1 cellular context compared by ENCODE assay signal in the genomic region with DNA sequence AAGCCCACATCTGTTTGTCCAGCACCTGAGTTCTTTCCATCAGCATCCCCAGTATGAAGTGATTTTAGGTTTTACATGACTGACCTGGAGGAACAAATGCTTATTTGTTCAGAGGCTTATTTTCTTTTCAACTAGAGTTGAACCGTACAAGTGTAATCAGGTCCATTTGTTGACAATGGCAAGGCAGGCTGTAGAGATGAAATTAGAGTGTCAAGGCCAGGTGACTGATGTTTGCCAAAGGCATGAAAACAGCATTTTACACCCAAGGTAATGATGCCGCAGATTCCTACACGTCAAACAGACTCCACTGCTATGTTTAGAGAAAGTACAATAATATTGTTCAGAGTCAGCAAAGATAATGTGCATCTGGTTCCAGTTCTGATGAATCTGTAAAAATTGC.
TF ChIP-seq lines count a peak whose summit lies in the region.

No MANE protein-coding gene starts in this region.

TF ChIP-seq in HepG2, 621 proteins besides CTCF, POLR2A, EP300 and RAD21 (continued from another document and continues in another):
- TF ChIP-seq, protein P1, sequence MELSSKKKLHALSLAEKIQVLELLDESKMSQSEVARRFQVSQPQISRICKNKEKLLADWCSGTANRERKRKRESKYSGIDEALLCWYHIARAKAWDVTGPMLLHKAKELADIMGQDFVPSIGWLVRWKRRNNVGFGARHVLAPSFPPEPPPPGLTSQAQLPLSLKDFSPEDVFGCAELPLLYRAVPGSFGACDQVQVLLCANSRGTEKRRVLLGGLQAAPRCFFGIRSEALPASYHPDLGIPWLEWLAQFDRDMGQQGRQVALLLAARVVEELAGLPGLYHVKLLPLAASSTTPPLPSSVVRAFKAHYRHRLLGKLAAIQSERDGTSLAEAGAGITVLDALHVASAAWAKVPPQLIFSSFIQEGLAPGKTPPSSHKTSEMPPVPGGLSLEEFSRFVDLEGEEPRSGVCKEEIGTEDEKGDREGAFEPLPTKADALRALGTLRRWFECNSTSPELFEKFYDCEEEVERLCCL (CRISPR knock-in tag; IDR thresholded peaks at IDR 0.05; ENCODE audit: borderline replicate concordance): no peak
- TF ChIP-seq SRSF4 (IDR thresholded peaks at IDR 0.05; ENCODE audit: low read depth, low read length, poor library complexity, severe bottlenecking) (no peak), SP2 (CRISPR knock-in tag; IDR thresholded peaks at IDR 0.05) (no peak), EEA1 (CRISPR knock-in tag; IDR thresholded peaks at IDR 0.05; ENCODE audit: borderline replicate concordance) (no peak), MED1 (CRISPR knock-in tag; IDR thresholded peaks at IDR 0.05) (peak; percentile 35; the same call in 1 of the 2 replicates), YEATS4 (CRISPR knock-in tag; IDR thresholded peaks at IDR 0.05; ENCODE audit: borderline replicate concordance) (no peak), ZNF709 (CRISPR knock-in tag; IDR thresholded peaks at IDR 0.05) (no peak), SALL2 (CRISPR knock-in tag; IDR thresholded peaks at IDR 0.05) (no peak), RFXANK (CRISPR knock-in tag; IDR thresholded peaks at IDR 0.05) (no peak), PITX1 (CRISPR knock-in tag; IDR thresholded peaks at IDR 0.05) (peak; percentile 80), TOE1 (CRISPR knock-in tag; IDR thresholded peaks at IDR 0.05) (no peak), SIN3B (IDR thresholded peaks at IDR 0.05; ENCODE audit: low read length) (no peak), AHR (CRISPR knock-in tag; IDR thresholded peaks at IDR 0.05) (no peak), IRF2 (CRISPR knock-in tag; IDR thresholded peaks at IDR 0.05) (peak; percentile 68), HOXD1 (CRISPR knock-in tag; IDR thresholded peaks at IDR 0.05) (no peak), POLR2G (IDR thresholded peaks at IDR 0.05; ENCODE audit: low read depth, low read length) (no peak), RNF2 (conservative IDR thresholded peaks at IDR 0.05; ENCODE audit: low read depth) (no peak), PCBP2 (optimal IDR thresholded peaks at IDR 0.05; ENCODE audit: low read depth, low read length, poor library complexity, severe bottlenecking) (no peak), NFRKB (IDR thresholded peaks at IDR 0.05) (no peak), PHF5A (CRISPR knock-in tag; IDR thresholded peaks at IDR 0.05; ENCODE audit: low read depth, unreplicated experiment) (no peak), ZNF264 (CRISPR knock-in tag; IDR thresholded peaks at IDR 0.05) (peak; percentile 20; the same call in 1 of the 2 replicates), RARA (CRISPR knock-in tag; IDR thresholded peaks at IDR 0.05) (peak; percentile 100), MXD4 (CRISPR knock-in tag; IDR thresholded peaks at IDR 0.05) (no peak), AGO1 (IDR thresholded peaks at IDR 0.05; ENCODE audit: low read depth, low read length, poor library complexity, severe bottlenecking) (no peak), ZFP1 (CRISPR knock-in tag; IDR thresholded peaks at IDR 0.05) (no peak), SOX6 (IDR thresholded peaks at IDR 0.05) (no peak), SOX6 (CRISPR knock-in tag; IDR thresholded peaks at IDR 0.05) (peak; percentile 96), RORA (CRISPR knock-in tag; IDR thresholded peaks at IDR 0.05) (no peak), NR3C1 (CRISPR knock-in tag; IDR thresholded peaks at IDR 0.05) (no peak), ZBTB38 (CRISPR knock-in tag; IDR thresholded peaks at IDR 0.05) (no peak), TAF1 (CRISPR knock-in tag; IDR thresholded peaks at IDR 0.05) (no peak), ZFAT (CRISPR knock-in tag; conservative IDR thresholded peaks at IDR 0.05) (no peak), FOXM1 (CRISPR knock-in tag; IDR thresholded peaks at IDR 0.05) (no peak), TCF7 (IDR thresholded peaks at IDR 0.05; ENCODE audit: low read depth) (peak; percentile 78), ZNF615 (CRISPR knock-in tag; IDR thresholded peaks at IDR 0.05; ENCODE audit: borderline replicate concordance) (no peak), ZBTB7A (CRISPR knock-in tag; IDR thresholded peaks at IDR 0.05) (no peak), NFIB (CRISPR knock-in tag; IDR thresholded peaks at IDR 0.05; ENCODE audit: borderline replicate concordance) (no peak), MEIS2 (CRISPR knock-in tag; IDR thresholded peaks at IDR 0.05) (0 out of 2 replicates have a peak, but pooled peaks have one; percentile 58), GTF2F1 (IDR thresholded peaks at IDR 0.05; ENCODE audit: low read length) (no peak), ARNTL (CRISPR knock-in tag; IDR thresholded peaks at IDR 0.05) (no peak), ZSCAN22 (CRISPR knock-in tag; IDR thresholded peaks at IDR 0.05) (no peak), ZNF235 (CRISPR knock-in tag; IDR thresholded peaks at IDR 0.05; ENCODE audit: borderline replicate concordance) (no peak), NPAS2 (CRISPR knock-in tag; IDR thresholded peaks at IDR 0.05; ENCODE audit: borderline replicate concordance) (no peak)
- TF ChIP-seq, protein P2, sequence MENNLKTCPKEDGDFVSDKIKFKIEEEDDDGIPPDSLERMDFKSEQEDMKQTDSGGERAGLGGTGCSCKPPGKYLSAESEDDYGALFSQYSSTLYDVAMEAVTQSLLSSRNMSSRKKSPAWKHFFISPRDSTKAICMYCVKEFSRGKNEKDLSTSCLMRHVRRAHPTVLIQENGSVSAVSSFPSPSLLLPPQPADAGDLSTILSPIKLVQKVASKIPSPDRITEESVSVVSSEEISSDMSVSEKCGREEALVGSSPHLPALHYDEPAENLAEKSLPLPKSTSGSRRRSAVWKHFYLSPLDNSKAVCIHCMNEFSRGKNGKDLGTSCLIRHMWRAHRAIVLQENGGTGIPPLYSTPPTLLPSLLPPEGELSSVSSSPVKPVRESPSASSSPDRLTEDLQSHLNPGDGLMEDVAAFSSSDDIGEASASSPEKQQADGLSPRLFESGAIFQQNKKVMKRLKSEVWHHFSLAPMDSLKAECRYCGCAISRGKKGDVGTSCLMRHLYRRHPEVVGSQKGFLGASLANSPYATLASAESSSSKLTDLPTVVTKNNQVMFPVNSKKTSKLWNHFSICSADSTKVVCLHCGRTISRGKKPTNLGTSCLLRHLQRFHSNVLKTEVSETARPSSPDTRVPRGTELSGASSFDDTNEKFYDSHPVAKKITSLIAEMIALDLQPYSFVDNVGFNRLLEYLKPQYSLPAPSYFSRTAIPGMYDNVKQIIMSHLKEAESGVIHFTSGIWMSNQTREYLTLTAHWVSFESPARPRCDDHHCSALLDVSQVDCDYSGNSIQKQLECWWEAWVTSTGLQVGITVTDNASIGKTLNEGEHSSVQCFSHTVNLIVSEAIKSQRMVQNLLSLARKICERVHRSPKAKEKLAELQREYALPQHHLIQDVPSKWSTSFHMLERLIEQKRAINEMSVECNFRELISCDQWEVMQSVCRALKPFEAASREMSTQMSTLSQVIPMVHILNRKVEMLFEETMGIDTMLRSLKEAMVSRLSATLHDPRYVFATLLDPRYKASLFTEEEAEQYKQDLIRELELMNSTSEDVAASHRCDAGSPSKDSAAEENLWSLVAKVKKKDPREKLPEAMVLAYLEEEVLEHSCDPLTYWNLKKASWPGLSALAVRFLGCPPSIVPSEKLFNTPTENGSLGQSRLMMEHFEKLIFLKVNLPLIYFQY (CRISPR knock-in tag; IDR thresholded peaks at IDR 0.05; ENCODE audit: borderline replicate concordance): no peak
- TF ChIP-seq, protein P3, sequence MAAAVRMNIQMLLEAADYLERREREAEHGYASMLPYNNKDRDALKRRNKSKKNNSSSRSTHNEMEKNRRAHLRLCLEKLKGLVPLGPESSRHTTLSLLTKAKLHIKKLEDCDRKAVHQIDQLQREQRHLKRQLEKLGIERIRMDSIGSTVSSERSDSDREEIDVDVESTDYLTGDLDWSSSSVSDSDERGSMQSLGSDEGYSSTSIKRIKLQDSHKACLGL (CRISPR knock-in tag; IDR thresholded peaks at IDR 0.05): no peak
- TF ChIP-seq, protein P4, sequence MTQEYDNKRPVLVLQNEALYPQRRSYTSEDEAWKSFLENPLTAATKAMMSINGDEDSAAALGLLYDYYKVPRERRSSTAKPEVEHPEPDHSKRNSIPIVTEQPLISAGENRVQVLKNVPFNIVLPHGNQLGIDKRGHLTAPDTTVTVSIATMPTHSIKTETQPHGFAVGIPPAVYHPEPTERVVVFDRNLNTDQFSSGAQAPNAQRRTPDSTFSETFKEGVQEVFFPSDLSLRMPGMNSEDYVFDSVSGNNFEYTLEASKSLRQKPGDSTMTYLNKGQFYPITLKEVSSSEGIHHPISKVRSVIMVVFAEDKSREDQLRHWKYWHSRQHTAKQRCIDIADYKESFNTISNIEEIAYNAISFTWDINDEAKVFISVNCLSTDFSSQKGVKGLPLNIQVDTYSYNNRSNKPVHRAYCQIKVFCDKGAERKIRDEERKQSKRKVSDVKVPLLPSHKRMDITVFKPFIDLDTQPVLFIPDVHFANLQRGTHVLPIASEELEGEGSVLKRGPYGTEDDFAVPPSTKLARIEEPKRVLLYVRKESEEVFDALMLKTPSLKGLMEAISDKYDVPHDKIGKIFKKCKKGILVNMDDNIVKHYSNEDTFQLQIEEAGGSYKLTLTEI (CRISPR knock-in tag; conservative IDR thresholded peaks at IDR 0.05): no peak
- TF ChIP-seq, protein P5, sequence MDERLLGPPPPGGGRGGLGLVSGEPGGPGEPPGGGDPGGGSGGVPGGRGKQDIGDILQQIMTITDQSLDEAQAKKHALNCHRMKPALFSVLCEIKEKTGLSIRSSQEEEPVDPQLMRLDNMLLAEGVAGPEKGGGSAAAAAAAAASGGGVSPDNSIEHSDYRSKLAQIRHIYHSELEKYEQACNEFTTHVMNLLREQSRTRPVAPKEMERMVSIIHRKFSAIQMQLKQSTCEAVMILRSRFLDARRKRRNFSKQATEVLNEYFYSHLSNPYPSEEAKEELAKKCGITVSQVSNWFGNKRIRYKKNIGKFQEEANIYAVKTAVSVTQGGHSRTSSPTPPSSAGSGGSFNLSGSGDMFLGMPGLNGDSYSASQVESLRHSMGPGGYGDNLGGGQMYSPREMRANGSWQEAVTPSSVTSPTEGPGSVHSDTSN (CRISPR knock-in tag; IDR thresholded peaks at IDR 0.05): no peak
- TF ChIP-seq, protein P6, sequence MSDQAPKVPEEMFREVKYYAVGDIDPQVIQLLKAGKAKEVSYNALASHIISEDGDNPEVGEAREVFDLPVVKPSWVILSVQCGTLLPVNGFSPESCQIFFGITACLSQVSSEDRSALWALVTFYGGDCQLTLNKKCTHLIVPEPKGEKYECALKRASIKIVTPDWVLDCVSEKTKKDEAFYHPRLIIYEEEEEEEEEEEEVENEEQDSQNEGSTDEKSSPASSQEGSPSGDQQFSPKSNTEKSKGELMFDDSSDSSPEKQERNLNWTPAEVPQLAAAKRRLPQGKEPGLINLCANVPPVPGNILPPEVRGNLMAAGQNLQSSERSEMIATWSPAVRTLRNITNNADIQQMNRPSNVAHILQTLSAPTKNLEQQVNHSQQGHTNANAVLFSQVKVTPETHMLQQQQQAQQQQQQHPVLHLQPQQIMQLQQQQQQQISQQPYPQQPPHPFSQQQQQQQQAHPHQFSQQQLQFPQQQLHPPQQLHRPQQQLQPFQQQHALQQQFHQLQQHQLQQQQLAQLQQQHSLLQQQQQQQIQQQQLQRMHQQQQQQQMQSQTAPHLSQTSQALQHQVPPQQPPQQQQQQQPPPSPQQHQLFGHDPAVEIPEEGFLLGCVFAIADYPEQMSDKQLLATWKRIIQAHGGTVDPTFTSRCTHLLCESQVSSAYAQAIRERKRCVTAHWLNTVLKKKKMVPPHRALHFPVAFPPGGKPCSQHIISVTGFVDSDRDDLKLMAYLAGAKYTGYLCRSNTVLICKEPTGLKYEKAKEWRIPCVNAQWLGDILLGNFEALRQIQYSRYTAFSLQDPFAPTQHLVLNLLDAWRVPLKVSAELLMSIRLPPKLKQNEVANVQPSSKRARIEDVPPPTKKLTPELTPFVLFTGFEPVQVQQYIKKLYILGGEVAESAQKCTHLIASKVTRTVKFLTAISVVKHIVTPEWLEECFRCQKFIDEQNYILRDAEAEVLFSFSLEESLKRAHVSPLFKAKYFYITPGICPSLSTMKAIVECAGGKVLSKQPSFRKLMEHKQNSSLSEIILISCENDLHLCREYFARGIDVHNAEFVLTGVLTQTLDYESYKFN (CRISPR knock-in tag; conservative IDR thresholded peaks at IDR 0.05): peak; percentile 77
- TF ChIP-seq, protein P7, sequence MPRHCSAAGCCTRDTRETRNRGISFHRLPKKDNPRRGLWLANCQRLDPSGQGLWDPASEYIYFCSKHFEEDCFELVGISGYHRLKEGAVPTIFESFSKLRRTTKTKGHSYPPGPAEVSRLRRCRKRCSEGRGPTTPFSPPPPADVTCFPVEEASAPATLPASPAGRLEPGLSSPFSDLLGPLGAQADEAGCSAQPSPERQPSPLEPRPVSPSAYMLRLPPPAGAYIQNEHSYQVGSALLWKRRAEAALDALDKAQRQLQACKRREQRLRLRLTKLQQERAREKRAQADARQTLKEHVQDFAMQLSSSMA (CRISPR knock-in tag; IDR thresholded peaks at IDR 0.05): no peak
- TF ChIP-seq, protein P8, sequence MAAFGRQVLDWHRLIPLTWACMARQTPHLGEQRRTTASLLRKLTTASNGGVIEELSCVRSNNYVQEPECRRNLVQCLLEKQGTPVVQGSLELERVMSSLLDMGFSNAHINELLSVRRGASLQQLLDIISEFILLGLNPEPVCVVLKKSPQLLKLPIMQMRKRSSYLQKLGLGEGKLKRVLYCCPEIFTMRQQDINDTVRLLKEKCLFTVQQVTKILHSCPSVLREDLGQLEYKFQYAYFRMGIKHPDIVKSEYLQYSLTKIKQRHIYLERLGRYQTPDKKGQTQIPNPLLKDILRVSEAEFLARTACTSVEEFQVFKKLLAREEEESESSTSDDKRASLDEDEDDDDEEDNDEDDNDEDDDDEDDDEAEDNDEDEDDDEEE (CRISPR knock-in tag; IDR thresholded peaks at IDR 0.05): no peak
- TF ChIP-seq, protein P9, sequence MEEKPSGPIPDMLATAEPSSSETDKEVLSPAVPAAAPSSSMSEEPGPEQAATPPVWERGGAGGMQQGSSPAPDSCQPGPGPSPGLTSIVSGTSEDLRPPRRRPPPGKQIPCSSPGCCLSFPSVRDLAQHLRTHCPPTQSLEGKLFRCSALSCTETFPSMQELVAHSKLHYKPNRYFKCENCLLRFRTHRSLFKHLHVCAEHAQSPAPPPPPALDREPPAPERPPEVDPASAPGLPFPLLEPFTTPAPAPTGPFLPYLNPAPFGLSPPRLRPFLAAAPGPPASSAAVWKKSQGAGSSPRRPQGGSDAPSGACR (CRISPR knock-in tag; IDR thresholded peaks at IDR 0.05): no peak
- TF ChIP-seq, protein P10, sequence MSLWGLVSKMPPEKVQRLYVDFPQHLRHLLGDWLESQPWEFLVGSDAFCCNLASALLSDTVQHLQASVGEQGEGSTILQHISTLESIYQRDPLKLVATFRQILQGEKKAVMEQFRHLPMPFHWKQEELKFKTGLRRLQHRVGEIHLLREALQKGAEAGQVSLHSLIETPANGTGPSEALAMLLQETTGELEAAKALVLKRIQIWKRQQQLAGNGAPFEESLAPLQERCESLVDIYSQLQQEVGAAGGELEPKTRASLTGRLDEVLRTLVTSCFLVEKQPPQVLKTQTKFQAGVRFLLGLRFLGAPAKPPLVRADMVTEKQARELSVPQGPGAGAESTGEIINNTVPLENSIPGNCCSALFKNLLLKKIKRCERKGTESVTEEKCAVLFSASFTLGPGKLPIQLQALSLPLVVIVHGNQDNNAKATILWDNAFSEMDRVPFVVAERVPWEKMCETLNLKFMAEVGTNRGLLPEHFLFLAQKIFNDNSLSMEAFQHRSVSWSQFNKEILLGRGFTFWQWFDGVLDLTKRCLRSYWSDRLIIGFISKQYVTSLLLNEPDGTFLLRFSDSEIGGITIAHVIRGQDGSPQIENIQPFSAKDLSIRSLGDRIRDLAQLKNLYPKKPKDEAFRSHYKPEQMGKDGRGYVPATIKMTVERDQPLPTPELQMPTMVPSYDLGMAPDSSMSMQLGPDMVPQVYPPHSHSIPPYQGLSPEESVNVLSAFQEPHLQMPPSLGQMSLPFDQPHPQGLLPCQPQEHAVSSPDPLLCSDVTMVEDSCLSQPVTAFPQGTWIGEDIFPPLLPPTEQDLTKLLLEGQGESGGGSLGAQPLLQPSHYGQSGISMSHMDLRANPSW (CRISPR knock-in tag; IDR thresholded peaks at IDR 0.05; ENCODE audit: borderline replicate concordance): no peak
